Comparison of ENCODE assay signal across 13 cellular contexts in the genomic region with DNA sequence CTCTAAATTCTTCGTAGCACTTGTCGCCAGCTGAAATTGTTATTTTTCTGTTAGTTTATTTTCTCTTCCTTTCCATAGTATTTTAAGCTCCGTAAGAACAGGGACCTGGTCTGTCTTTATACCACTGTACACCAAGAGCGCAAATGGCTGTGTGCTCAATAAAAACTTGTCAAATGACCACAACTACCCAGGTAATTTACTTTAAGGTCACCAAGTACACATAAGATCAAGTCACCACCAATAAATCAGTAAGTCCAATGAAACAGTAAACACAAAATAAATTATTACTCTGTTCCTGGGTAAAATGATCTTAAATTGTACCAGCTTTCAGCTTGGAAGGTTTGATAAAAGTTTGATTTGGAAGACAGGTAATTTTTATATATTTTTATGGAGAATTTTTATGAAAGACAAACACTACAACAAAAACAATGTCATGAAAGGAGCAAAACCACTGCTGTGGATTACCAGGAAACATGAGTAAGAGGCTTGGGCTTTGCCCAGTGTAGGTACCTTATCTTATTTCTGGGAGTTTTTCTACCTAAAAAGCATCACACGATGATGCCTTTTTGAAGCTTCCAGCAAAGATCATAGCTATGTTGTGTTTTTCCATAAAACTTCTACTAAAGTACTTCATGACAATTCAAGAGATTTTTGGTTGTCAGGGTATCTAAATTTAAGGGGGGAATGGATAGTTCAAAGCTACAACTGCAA. TPM values are rescaled to one million over a fixed set of nuclear protein-coding genes. Genes with fewer than 3 reads are reported as not detected.
DNase-seq lines count a peak whose midpoint lies in the region; TF ChIP-seq lines count a peak whose summit lies in the region.
"Had no signal": no experiment of that assay in that cellular context is flagged by ENCODE, and none has a peak within 500 bp of the region (broad histone marks: within the 10 kb centered on the region; RNA-seq: fewer than 3 reads in every experiment).

No MANE protein-coding gene starts in this region.

- no peak overlapping the region for H3K23ac ChIP-seq in neuronal stem cell (ENCODE audit: low read depth, low read length, poor library complexity)

- H2BK120ac ChIP-seq in neuronal stem cell (ENCODE audit: low read depth, low read length): no peak overlapping the region

- H2BK5ac ChIP-seq in neuronal stem cell (ENCODE audit: low read length): no peak overlapping the region

- H3K9ac ChIP-seq in mammary epithelial cell (ENCODE audit: insufficient read depth, low read length) (no peak overlapping the region), iPS-18a (ENCODE audit: low read length) (peak overlapping the region; percentile 11), neuronal stem cell (ENCODE audit: low read depth, low read length, poor library complexity) (no peak overlapping the region)

- no peak overlapping the region for H2BK15ac ChIP-seq in neuronal stem cell (ENCODE audit: low read length)

- H3K27me3 Mint-ChIP-seq in activated T-helper 2 cell treated with anti-CD3 and anti-CD28 coated beads, Interferon-gamma antibody, Interleukin-2, Interleukin-4, amounts not matched to agents 10 μg/mL and 5 μg/mL and 100 μg/mL, durations not matched to agents 14 hours and 24 hours and 36 hours (ENCODE audit: low read depth): no peaks in the 10 kb centered on the region
- H3K27me3 Mint-ChIP-seq: dendritic cell treated with granulocyte-macrophage colony-stimulating factor and Interleukin-4, amounts not matched to agents 40 ng/mL and 50 ng/mL, for 4 days had no signal

- H3K4me3 ChIP-seq in mammary epithelial cell (replicated peaks in 1 of 3; ENCODE audit: insufficient read depth in 1 of 3, low read depth in 2 of 3, low read length in 3 of 3) (no peak overlapping the region), breast epithelium (no peak overlapping the region), iPS-18a (ENCODE audit: low read length) (no peak overlapping the region), urinary bladder (ENCODE audit: low read depth, low read length) (no peak overlapping the region), neuronal stem cell (ENCODE audit: low read length in 2 of 2) (no peak overlapping the region)
- H3K4me3 ChIP-seq: stomach had no signal

- H3K36me3 ChIP-seq in mammary epithelial cell (ENCODE audit: insufficient read depth, low read length) (no peaks in the 10 kb centered on the region), breast epithelium (no peaks in the 10 kb centered on the region), iPS-18a (ENCODE audit: control insufficient read depth, low read depth, low read length) (peaks cover 11% of the 10 kb centered on the region), urinary bladder (ENCODE audit: insufficient read depth) (no peaks in the 10 kb centered on the region), neuronal stem cell (replicated peaks in 1 of 2; ENCODE audit: control insufficient read depth in 2 of 2, insufficient read depth in 2 of 2, low read length in 2 of 2) (peaks cover 2 to 52% of the 10 kb centered on the region in 2 donors)

- peak overlapping the region; percentile 93 for H3K4me3 Mint-ChIP-seq in activated T-helper 2 cell treated with anti-CD3 and anti-CD28 coated beads, Interferon-gamma antibody, Interleukin-2, Interleukin-4, amounts not matched to agents 10 μg/mL and 5 μg/mL and 100 μg/mL, durations not matched to agents 14 hours and 24 hours and 36 hours (ENCODE audit: low read depth)
- H3K4me3 Mint-ChIP-seq: dendritic cell treated with granulocyte-macrophage colony-stimulating factor and Interleukin-4, amounts not matched to agents 40 ng/mL and 50 ng/mL, for 4 days had no signal

- TF ChIP-seq CTCF in mammary epithelial cell (conservative IDR thresholded peaks at IDR 0.05 in 1 of 2, IDR thresholded peaks at IDR 0.05 in 1 of 2; ENCODE audit: extremely low read depth in 1 of 2, insufficient read depth in 1 of 2, low read depth in 1 of 2, low read length in 2 of 2) (no peak), breast epithelium (IDR thresholded peaks at IDR 0.05) (no peak)

- in situ Hi-C loops in mammary epithelial cell (cut with MboI; ENCODE audit: low sequenced_read_pairs in 2 of 2): loop anchor here in 1 of 2 donors (10.0 to 25.0 kb wide), 3 partner anchors 97 to 371 kb away; no protein-coding TSS in a partner anchor

- no peak overlapping the region for H3K18ac ChIP-seq in neuronal stem cell (ENCODE audit: low read length)

- H4K8ac ChIP-seq in neuronal stem cell (ENCODE audit: low read depth, low read length): no peak overlapping the region

- H2AK5ac ChIP-seq in neuronal stem cell (ENCODE audit: low read depth, low read length): no peak overlapping the region

- H3K36me3 Mint-ChIP-seq in activated T-helper 2 cell treated with anti-CD3 and anti-CD28 coated beads, Interferon-gamma antibody, Interleukin-2, Interleukin-4, amounts not matched to agents 10 μg/mL and 5 μg/mL and 100 μg/mL, durations not matched to agents 14 hours and 24 hours and 36 hours (ENCODE audit: low read depth): peaks cover 98% of the 10 kb centered on the region

- peak; percentile 17 for DNase-seq in mammary epithelial cell
- DNase-seq in breast epithelium (ENCODE audit: low spot score in 2 of 2): no peak
- DNase-seq in activated T-helper 2 cell treated with anti-CD3 and anti-CD28 coated beads, Interferon-gamma antibody, Interleukin-2, Interleukin-4, amounts not matched to agents 10 μg/mL and 5 μg/mL and 100 μg/mL, durations not matched to agents 14 hours and 24 hours and 36 hours (ENCODE audit: low spot score): no peak
- DNase-seq in neuronal stem cell (ENCODE audit: low spot score): no peak
- no peak for DNase-seq in cerebellum (ENCODE audit: low spot score)
- no peak for DNase-seq in effector CD4-positive, alpha-beta T cell
- DNase-seq: MV-4-11, NCI-H2081 treated with DMSO at 0.1 percent for 48 hours, NCI-H69, stomach had no signal

- TF ChIP-seq POLR2A in breast epithelium (IDR thresholded peaks at IDR 0.05): no peak

- BruUV-seq in mammary epithelial cell (replicated peaks; lab: Mats Ljungman, UMichigan): no TSS peak

- H3K9me3 ChIP-seq in mammary epithelial cell (replicated peaks; ENCODE audit: insufficient read depth, low read length) (no peaks in the 10 kb centered on the region), breast epithelium (no peaks in the 10 kb centered on the region), iPS-18a (ENCODE audit: control insufficient read depth, low read depth, low read length) (no peaks in the 10 kb centered on the region), neuronal stem cell (replicated peaks in 1 of 2; ENCODE audit: control insufficient read depth in 2 of 2, insufficient read depth in 1 of 2, low read depth in 1 of 2, low read length in 2 of 2) (no peaks in the 10 kb centered on the region)
- H3K9me3 ChIP-seq: stomach had no signal

- no peak overlapping the region for H3K14ac ChIP-seq in neuronal stem cell (ENCODE audit: low read length)

- H3K27ac ChIP-seq in mammary epithelial cell (ENCODE audit: insufficient read depth, low read depth, low read length) (no peak overlapping the region), breast epithelium (no peak overlapping the region), iPS-18a (ENCODE audit: low read length) (no peak overlapping the region), urinary bladder (ENCODE audit: low read depth) (peak overlapping the region; percentile 18), neuronal stem cell (replicated peaks; ENCODE audit: low read length) (no peak overlapping the region)
- H3K27ac ChIP-seq: stomach had no signal

- H2BK12ac ChIP-seq in neuronal stem cell (ENCODE audit: low read length): no peak overlapping the region

- H3K4me2 ChIP-seq in mammary epithelial cell (ENCODE audit: insufficient read depth, low read depth, low read length) (no peak overlapping the region), neuronal stem cell (ENCODE audit: insufficient read depth, low read length, poor library complexity, severe bottlenecking) (no peak overlapping the region)

- no peaks in the 10 kb centered on the region for H3K9me3 Mint-ChIP-seq in activated T-helper 2 cell treated with anti-CD3 and anti-CD28 coated beads, Interferon-gamma antibody, Interleukin-2, Interleukin-4, amounts not matched to agents 10 μg/mL and 5 μg/mL and 100 μg/mL, durations not matched to agents 14 hours and 24 hours and 36 hours
- H3K9me3 Mint-ChIP-seq: dendritic cell treated with granulocyte-macrophage colony-stimulating factor and Interleukin-4, amounts not matched to agents 40 ng/mL and 50 ng/mL, for 4 days had no signal

- CTCF ChIA-PET in mammary epithelial cell (lab: Charles Lee; ENCODE audit: low non-redundant PET): no interaction called here

- dilution Hi-C loops in mammary epithelial cell (cut with HindIII; ENCODE audit: low sequenced_read_pairs): no loop called here

- H4K91ac ChIP-seq in neuronal stem cell (ENCODE audit: low read depth, low read length, poor library complexity): no peak overlapping the region

- H3K79me1 ChIP-seq in neuronal stem cell (ENCODE audit: low read depth, low read length): no peaks in the 10 kb centered on the region

- peak overlapping the region; percentile 86 for H3K27ac Mint-ChIP-seq in activated T-helper 2 cell treated with anti-CD3 and anti-CD28 coated beads, Interferon-gamma antibody, Interleukin-2, Interleukin-4, amounts not matched to agents 10 μg/mL and 5 μg/mL and 100 μg/mL, durations not matched to agents 14 hours and 24 hours and 36 hours
- H3K27ac Mint-ChIP-seq: dendritic cell treated with granulocyte-macrophage colony-stimulating factor and Interleukin-4, amounts not matched to agents 40 ng/mL and 50 ng/mL, for 4 days had no signal

- peaks cover 78% of the 10 kb centered on the region for H3K4me1 Mint-ChIP-seq in activated T-helper 2 cell treated with anti-CD3 and anti-CD28 coated beads, Interferon-gamma antibody, Interleukin-2, Interleukin-4, amounts not matched to agents 10 μg/mL and 5 μg/mL and 100 μg/mL, durations not matched to agents 14 hours and 24 hours and 36 hours (ENCODE audit: low read depth)

- intact Hi-C loops in mammary epithelial cell (cut with micrococcal nuclease): no loop called here
- intact Hi-C loops in breast epithelium (cut with DNase I; ENCODE audit: low total_unique reads): no loop called here
- intact Hi-C loops in activated T-helper 2 cell treated with anti-CD3 and anti-CD28 coated beads, Interferon-gamma antibody, Interleukin-2, Interleukin-4, amounts not matched to agents 10 μg/mL and 5 μg/mL and 100 μg/mL, durations not matched to agents 14 hours and 24 hours and 36 hours (cut with micrococcal nuclease): no loop called here

- peaks cover 3% of the 10 kb centered on the region for H4K20me1 ChIP-seq in mammary epithelial cell (ENCODE audit: insufficient read depth, low read length)

- H3K79me2 ChIP-seq in mammary epithelial cell (ENCODE audit: insufficient read depth, low read length): peaks cover 100% of the 10 kb centered on the region

- no peaks in the 10 kb centered on the region for H3K27me3 ChIP-seq in mammary epithelial cell (ENCODE audit: insufficient read depth, low read length)
- H3K27me3 ChIP-seq in breast epithelium: no peaks in the 10 kb centered on the region
- no peaks in the 10 kb centered on the region for H3K27me3 ChIP-seq in iPS-18a (ENCODE audit: control insufficient read depth, insufficient read depth, low read length)
- no peaks in the 10 kb centered on the region for H3K27me3 ChIP-seq in neuronal stem cell (ENCODE audit: control insufficient read depth in 3 of 3, insufficient read depth in 3 of 3, low read depth in 1 of 3, low read length in 3 of 3)
- H3K27me3 ChIP-seq: stomach had no signal

- no peak overlapping the region for H3K4ac ChIP-seq in neuronal stem cell (ENCODE audit: low read length)

- H3K4me1 ChIP-seq in mammary epithelial cell (ENCODE audit: insufficient read depth, low read length) (peaks cover 5% of the 10 kb centered on the region), breast epithelium (peaks cover 0 to 4% of the 10 kb centered on the region in 2 donors), iPS-18a (ENCODE audit: control insufficient read depth, low read depth, low read length) (peaks cover 40% of the 10 kb centered on the region), urinary bladder (ENCODE audit: insufficient read depth) (peaks cover 3% of the 10 kb centered on the region), neuronal stem cell (ENCODE audit: control insufficient read depth in 2 of 2, insufficient read depth in 1 of 2, low read depth in 1 of 2, low read length in 2 of 2) (peaks cover 0 to 1% of the 10 kb centered on the region in 2 donors)

- WGBS in mammary epithelial cell (ENCODE audit: low coverage, missing lambda C conversion rate): 95% methylated on average over 5 of the region's 5 CpGs
- 71% methylated on average over 5 of the region's 5 CpGs for WGBS in urinary bladder
- WGBS in neuronal stem cell (ENCODE audit: extremely low coverage in 2 of 2, insufficient read length in 2 of 2, insufficient replicate concordance in 1 of 2), 2 donors: no CpG with 5 or more reads among the region's 5 CpGs

- H2AFZ ChIP-seq in mammary epithelial cell (ENCODE audit: low read depth, low read length): no peak overlapping the region
- no peak overlapping the region for H2AFZ ChIP-seq in neuronal stem cell (ENCODE audit: low read length)

RNA-seq across cellular contexts. Expression of a gene that starts 5.0 kb away (rescaled TPM):
- total RNA-seq in mammary epithelial cell (10 to 100 TPM; 11.0 to 12.4 TPM), breast epithelium (10 to 100 TPM in 2 of 3 donors, 1 to 10 TPM in 1; 9.4 to 15.5 (median 11.8) TPM), urinary bladder (42.3 TPM), cerebellum (22.2 TPM)
- polyA plus RNA-seq in mammary epithelial cell (5.2 TPM), urinary bladder (16.1 TPM)
- 5.3 TPM for polyA minus RNA-seq in mammary epithelial cell
- total RNA-seq in activated T-helper 2 cell treated with anti-CD3 and anti-CD28 coated beads, Interferon-gamma antibody, Interleukin-2, Interleukin-4, amounts not matched to agents 10 μg/mL and 5 μg/mL and 100 μg/mL, durations not matched to agents 14 hours and 24 hours and 36 hours: 78.1 and 78.3 TPM in 2 replicates
- 14.8 TPM for polyA plus RNA-seq in neuronal stem cell (2013, experiment 1 of 2)
- polyA plus RNA-seq in neuronal stem cell (2013, experiment 2 of 2): 14.6 TPM
